Comparison of ENCODE assay signal across 1 cellular context in genomic region chr1:151061012-151061401, GRCh38.
TF ChIP-seq lines count a peak whose summit lies in the region.

No MANE protein-coding gene starts in this region.

TF ChIP-seq in HEK293, 187 proteins besides CTCF, POLR2A, EP300 and RAD21 (continued from another document):
- TF ChIP-seq ZNF704 (tag by site-specific recombination; IDR thresholded peaks at IDR 0.05) (no peak), IKZF3 (tag by site-specific recombination; IDR thresholded peaks at IDR 0.05) (peak; percentile 79), ZBTB8A (tag by site-specific recombination; IDR thresholded peaks at IDR 0.05) (peak; percentile 25; the same call in 1 of the 2 replicates)
- TF ChIP-seq, protein P1, sequence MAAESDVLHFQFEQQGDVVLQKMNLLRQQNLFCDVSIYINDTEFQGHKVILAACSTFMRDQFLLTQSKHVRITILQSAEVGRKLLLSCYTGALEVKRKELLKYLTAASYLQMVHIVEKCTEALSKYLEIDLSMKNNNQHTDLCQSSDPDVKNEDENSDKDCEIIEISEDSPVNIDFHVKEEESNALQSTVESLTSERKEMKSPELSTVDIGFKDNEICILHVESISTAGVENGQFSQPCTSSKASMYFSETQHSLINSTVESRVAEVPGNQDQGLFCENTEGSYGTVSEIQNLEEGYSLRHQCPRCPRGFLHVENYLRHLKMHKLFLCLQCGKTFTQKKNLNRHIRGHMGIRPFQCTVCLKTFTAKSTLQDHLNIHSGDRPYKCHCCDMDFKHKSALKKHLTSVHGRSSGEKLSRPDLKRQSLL (tag by site-specific recombination; IDR thresholded peaks at IDR 0.05): no peak
